14 cellular contexts compared by ENCODE assay signal in the genomic region with DNA sequence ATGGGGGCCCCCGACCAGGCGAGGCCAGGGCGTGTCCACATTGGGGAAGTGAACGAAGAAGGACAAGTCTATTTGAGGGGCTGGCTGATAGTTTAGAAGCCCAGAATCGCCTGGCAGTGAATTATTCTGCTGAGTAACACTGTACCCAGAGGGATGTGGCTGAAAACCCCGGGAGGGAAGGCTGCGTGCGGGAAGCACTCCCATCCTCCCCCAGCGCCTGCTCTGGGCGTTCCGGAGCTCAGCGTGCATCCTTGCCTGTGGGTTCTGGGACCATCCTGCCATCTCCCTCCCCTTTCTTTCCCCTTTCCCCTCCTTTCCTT.
DNase-seq lines count a peak whose midpoint lies in the region; ATAC-seq and TF ChIP-seq lines count a peak whose summit lies in the region.
"Had no signal": no experiment of that assay in that cellular context is flagged by ENCODE, and none has a peak within 500 bp of the region (broad histone marks: within the 10 kb centered on the region; RNA-seq: fewer than 3 reads in every experiment).

No MANE protein-coding gene starts in this region.

- no peaks in the 10 kb centered on the region for H3K79me2 ChIP-seq in neural progenitor cell (ENCODE audit: low read depth)

- ATAC-seq in right cardiac atrium: peak; percentile 10 to 24
- ATAC-seq in HG03175 (IDR thresholded peaks at IDR 0.05; ENCODE audit: unreplicated experiment): no peak

- in situ Hi-C loops in astrocyte of the spinal cord (cut with HindIII; ENCODE audit: low sequenced_read_pairs): no loop called here

- no peak overlapping the region for H2AFZ ChIP-seq in neural progenitor cell (replicated peaks)

- H3K36me3 Mint-ChIP-seq in neural progenitor cell: no peaks in the 10 kb centered on the region

- H3K4me3 ChIP-seq in BLaER1 treated with 17β-estradiol and CSF1 and Interleukin-3, amounts not matched to agents 10 nM and 100 nM: no peak overlapping the region
- no peak overlapping the region for H3K4me3 ChIP-seq in astrocyte of the spinal cord (ENCODE audit: low read depth, low read length)
- H3K4me3 ChIP-seq in right cardiac atrium (ENCODE audit: low read length): no peak overlapping the region
- no peak overlapping the region for H3K4me3 ChIP-seq in skin epidermis
- H3K4me3 ChIP-seq in neural progenitor cell: no peak overlapping the region
- H3K4me3 ChIP-seq: heart right ventricle had no signal

- peaks cover 0 to 17% (median 0%) of the 10 kb centered on the region in 11 experiments; a peak in 2 of 22 replicates for H3K27me3 ChIP-seq in BLaER1 treated with 17β-estradiol and CSF1 and Interleukin-3, amounts not matched to agents 10 nM and 100 nM
- H3K27me3 ChIP-seq in right cardiac atrium (ENCODE audit: control insufficient read depth, insufficient read depth) (no peaks in the 10 kb centered on the region), neural progenitor cell (no peaks in the 10 kb centered on the region)
- H3K27me3 ChIP-seq: heart right ventricle had no signal

- TF ChIP-seq CTCF in astrocyte of the spinal cord (IDR thresholded peaks at IDR 0.05; ENCODE audit: low read depth, low read length) (no peak), neural progenitor cell (IDR thresholded peaks at IDR 0.05) (no peak)

- WGBS in right cardiac atrium: 40% methylated on average over 12 of the region's 12 CpGs

- peak overlapping the region in 9 of 11 experiments; percentile 6 to 44 (median 29); a peak in 9 of 22 replicates for H3K4me2 ChIP-seq in BLaER1 treated with 17β-estradiol and CSF1 and Interleukin-3, amounts not matched to agents 10 nM and 100 nM
- H3K4me2 ChIP-seq in neural progenitor cell: no peak overlapping the region

- H3K4me3 Mint-ChIP-seq in neural progenitor cell: no peak overlapping the region
- H3K4me3 Mint-ChIP-seq: activated naive CD4-positive, alpha-beta T cell treated with anti-CD3 and anti-CD28 coated beads for 36 hours; T-helper 1 cell treated with Interleukin-12 subunit alpha and Interleukin-12 subunit beta and Interleukin-4 antibody, amounts not matched to agents 30 μg/mL and 1 μg/mL, for 36 hours had no signal

- intact Hi-C loops in right cardiac atrium (cut with DNase I): no loop called here

- H4K20me1 ChIP-seq in BLaER1 treated with 17β-estradiol and CSF1 and Interleukin-3, amounts not matched to agents 10 nM and 100 nM: peaks cover 0 to 12% (median 0%) of the 10 kb centered on the region in 11 experiments; a peak in 4 of 22 replicates
- H4K20me1 ChIP-seq in neural progenitor cell (ENCODE audit: low read depth): no peaks in the 10 kb centered on the region

- H3K27ac Mint-ChIP-seq in neural progenitor cell: no peak overlapping the region
- H3K27ac Mint-ChIP-seq: activated naive CD4-positive, alpha-beta T cell treated with anti-CD3 and anti-CD28 coated beads for 36 hours; T-helper 1 cell treated with Interleukin-12 subunit alpha and Interleukin-12 subunit beta and Interleukin-4 antibody, amounts not matched to agents 30 μg/mL and 1 μg/mL, for 36 hours had no signal

- no peak overlapping the region for H3K9ac ChIP-seq in BLaER1 treated with 17β-estradiol and CSF1 and Interleukin-3, amounts not matched to agents 10 nM and 100 nM
- H3K9ac ChIP-seq in neural progenitor cell: no peak overlapping the region

- peaks cover 7% of the 10 kb centered on the region for H3K27me3 Mint-ChIP-seq in neural progenitor cell (ENCODE audit: insufficient read depth, low read depth)

- peak; percentile 47 for DNase-seq in astrocyte of the spinal cord (ENCODE audit: low read depth, low spot score)
- DNase-seq in right cardiac atrium: peak in 1 of 3 donors; percentile 57
- no peak for DNase-seq in pons (ENCODE audit: low spot score)
- DNase-seq in activated CD4-positive, alpha-beta T cell treated with anti-CD3 and anti-CD28 coated beads for 4 hours: no peak
- DNase-seq in neural progenitor cell (ENCODE audit: low spot score): no peak
- DNase-seq: activated CD4-positive, alpha-beta T cell treated with anti-CD3 and anti-CD28 coated beads, Interleukin-2, amount 50 U/mL, for 48 hours; activated naive CD4-positive, alpha-beta T cell treated with anti-CD3 and anti-CD28 coated beads for 36 hours; AML-193; Karpas-422 had no signal

- peaks cover 6% of the 10 kb centered on the region for H3F3A ChIP-seq in neural progenitor cell (ENCODE audit: low read depth)

- peaks cover 26% of the 10 kb centered on the region for H3K4me1 Mint-ChIP-seq in neural progenitor cell

- no peak overlapping the region for H3K27ac ChIP-seq in BLaER1 treated with 17β-estradiol and CSF1 and Interleukin-3, amounts not matched to agents 10 nM and 100 nM
- H3K27ac ChIP-seq in right cardiac atrium (ENCODE audit: low read length): peak overlapping the region; percentile 17
- peak overlapping the region in 14 of 21 experiments; percentile 24 to 83 (median 66) for H3K27ac ChIP-seq in skin epidermis
- H3K27ac ChIP-seq in neural progenitor cell: no peak overlapping the region

- no peaks in the 10 kb centered on the region for H3K9me3 Mint-ChIP-seq in neural progenitor cell
- H3K9me3 Mint-ChIP-seq: activated naive CD4-positive, alpha-beta T cell treated with anti-CD3 and anti-CD28 coated beads for 36 hours; T-helper 1 cell treated with Interleukin-12 subunit alpha and Interleukin-12 subunit beta and Interleukin-4 antibody, amounts not matched to agents 30 μg/mL and 1 μg/mL, for 36 hours had no signal

- no peaks in the 10 kb centered on the region; a peak in 1 of 22 replicates for H3K36me3 ChIP-seq in BLaER1 treated with 17β-estradiol and CSF1 and Interleukin-3, amounts not matched to agents 10 nM and 100 nM
- no peaks in the 10 kb centered on the region for H3K36me3 ChIP-seq in neural progenitor cell
- H3K36me3 ChIP-seq: heart right ventricle had no signal

- H3K9me3 ChIP-seq in BLaER1 treated with 17β-estradiol and CSF1 and Interleukin-3, amounts not matched to agents 10 nM and 100 nM (replicated peaks in 1 of 11): peaks cover 16 to 27% (median 20%) of the 10 kb centered on the region in 11 experiments; a peak in 21 of 22 replicates
- H3K9me3 ChIP-seq in right cardiac atrium (ENCODE audit: control insufficient read depth, low read length) (no peaks in the 10 kb centered on the region), neural progenitor cell (ENCODE audit: low read depth) (no peaks in the 10 kb centered on the region)
- H3K9me3 ChIP-seq: heart right ventricle had no signal

- peaks cover 4 to 59% (median 34%) of the 10 kb centered on the region in 10 experiments; a peak in 19 of 20 replicates for H3K4me1 ChIP-seq in BLaER1 treated with 17β-estradiol and CSF1 and Interleukin-3, amounts not matched to agents 10 nM and 100 nM
- H3K4me1 ChIP-seq in right cardiac atrium (ENCODE audit: control insufficient read depth, insufficient read depth, low read length): peaks cover 11% of the 10 kb centered on the region
- H3K4me1 ChIP-seq in neural progenitor cell: peaks cover 21% of the 10 kb centered on the region

Comparison
In these comparisons a context has a peak if more than half of its experiments do, and no peak if none do; other contexts are left out.
1. H3K27ac ChIP-seq: peak in right cardiac atrium (single experiment) and skin epidermis (14 of 21); none in BLaER1 treated with 17β-estradiol and CSF1 and Interleukin-3, amounts not matched to agents 10 nM and 100 nM (0 of 11) and neural progenitor cell (single experiment).